In the genomic region with DNA sequence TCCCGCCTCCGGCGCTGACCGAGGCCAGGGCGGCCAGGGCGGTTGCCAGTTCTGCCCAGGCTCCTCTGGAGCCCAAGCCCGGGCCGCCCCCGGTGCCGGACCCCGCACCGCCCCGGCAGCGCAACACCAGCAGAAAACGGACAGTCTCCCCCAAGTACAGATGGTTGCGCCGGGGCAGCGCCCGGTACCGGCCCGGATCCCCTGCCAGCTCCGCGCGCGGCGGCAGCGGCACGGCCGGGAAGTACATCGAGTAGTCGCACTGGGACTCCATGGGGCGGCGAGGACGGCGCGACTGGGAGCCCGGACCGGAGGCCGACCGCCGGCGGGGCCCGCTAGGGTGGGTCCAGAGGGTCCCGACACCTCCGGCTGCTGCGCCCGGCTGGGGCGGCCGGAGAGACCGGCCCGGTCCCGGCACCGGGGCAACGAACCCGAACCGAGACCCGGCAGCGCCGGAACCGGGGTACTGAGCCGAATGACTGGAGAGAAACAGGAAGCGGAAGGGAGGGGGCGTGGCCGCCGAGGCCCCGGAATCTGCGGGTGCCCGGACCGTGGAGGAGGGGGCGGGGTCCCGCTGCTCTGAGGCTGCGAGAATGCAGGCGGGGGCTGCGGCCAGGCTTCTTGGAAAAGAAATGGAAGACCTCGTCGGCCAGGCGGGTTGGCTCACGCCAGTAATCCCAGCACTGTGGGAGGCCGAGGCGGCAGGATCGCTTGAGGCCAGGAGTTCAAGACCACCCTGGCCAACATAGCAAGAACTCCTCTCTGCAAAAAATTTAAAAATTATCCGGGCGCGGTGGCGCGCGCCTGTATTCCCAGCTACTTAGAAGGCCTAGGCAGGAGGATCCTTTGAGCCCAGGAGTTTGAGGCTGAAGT, we compare ENCODE assay signal across 8 cellular contexts. TPM values are rescaled to one million over a fixed set of nuclear protein-coding genes. Genes with fewer than 3 reads are reported as not detected.
DNase-seq lines count a peak whose midpoint lies in the region; ATAC-seq, FAIRE-seq and TF ChIP-seq lines count a peak whose summit lies in the region.

A gene with protein sequence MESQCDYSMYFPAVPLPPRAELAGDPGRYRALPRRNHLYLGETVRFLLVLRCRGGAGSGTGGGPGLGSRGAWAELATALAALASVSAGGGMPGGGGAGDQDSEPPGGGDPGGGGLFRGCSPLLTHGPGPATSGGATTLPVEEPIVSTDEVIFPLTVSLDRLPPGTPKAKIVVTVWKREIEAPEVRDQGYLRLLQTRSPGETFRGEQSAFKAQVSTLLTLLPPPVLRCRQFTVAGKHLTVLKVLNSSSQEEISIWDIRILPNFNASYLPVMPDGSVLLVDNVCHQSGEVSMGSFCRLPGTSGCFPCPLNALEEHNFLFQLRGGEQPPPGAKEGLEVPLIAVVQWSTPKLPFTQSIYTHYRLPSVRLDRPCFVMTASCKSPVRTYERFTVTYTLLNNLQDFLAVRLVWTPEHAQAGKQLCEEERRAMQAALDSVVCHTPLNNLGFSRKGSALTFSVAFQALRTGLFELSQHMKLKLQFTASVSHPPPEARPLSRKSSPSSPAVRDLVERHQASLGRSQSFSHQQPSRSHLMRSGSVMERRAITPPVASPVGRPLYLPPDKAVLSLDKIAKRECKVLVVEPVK (minus strand): TSS at position 495 of the 870 bp plus-strand sequence. CDS start 224 bp downstream, at position 271.

- WGBS in esophagus squamous epithelium, 2 donors, result 0 to 1% methylated on average over 11 to 27 of the region's 87 CpGs

- H3K27ac Mint-ChIP-seq in activated T-cell treated with anti-CD3 and anti-CD28 coated beads, Interleukin-2, amount 50 U/mL, for 72 hours, result peak within 1 kb of the TSS; percentile 95

- H3K36me3 ChIP-seq in KOPT-K1 (ENCODE audit: insufficient read depth, low read length) (peaks cover 41% of the 10 kb centered on the region), esophagus squamous epithelium (peaks cover 14 to 37% (median 22%) of the 10 kb centered on the region in 3 donors), muscle layer of duodenum (ENCODE audit: control insufficient read depth in 1 of 2, insufficient read depth in 2 of 2, low read length in 2 of 2) (peaks cover 19 to 34% of the 10 kb centered on the region in 2 donors)

- no peak for FAIRE-seq in D721Med (lab: Jason Lieb, UNC)

- TF ChIP-seq POLR2A in esophagus squamous epithelium (IDR thresholded peaks at IDR 0.05), result peak in 2 of 4 donors; percentile 45 to 60

- peak; percentile 99 for DNase-seq in D721Med (ENCODE audit: insufficient read length, low spot score)
- peak; percentile 92 for DNase-seq in RKO (ENCODE audit: low spot score)
- DNase-seq in activated T-cell treated with anti-CD3 and anti-CD28 coated beads, Interleukin-2, amount 50 U/mL, for 72 hours, result peak; percentile 96
- peak; percentile 44 for DNase-seq in esophagus squamous epithelium (lab: John Stamatoyannopoulos, UW)
- peak; percentile 90 for DNase-seq in stimulated activated CD8-positive, alpha-beta memory T cell treated with anti-CD3 and anti-CD28 coated beads, Interleukin-7, amount 100 ng/mL, for 24 hours (ENCODE audit: low read depth)

- intact Hi-C loops in esophagus squamous epithelium (cut with DNase I), result no loop called here

- peaks cover 1 to 6% of the 10 kb centered on the region in 2 donors for H3K36me3 Mint-ChIP-seq in activated T-cell treated with anti-CD3 and anti-CD28 coated beads, Interleukin-2, amount 50 U/mL, for 72 hours (ENCODE audit: insufficient read depth in 2 of 2)

- peaks cover 15 to 66% (median 34%) of the 10 kb centered on the region in 3 donors for H3K4me1 ChIP-seq in esophagus squamous epithelium
- H3K4me1 ChIP-seq in muscle layer of duodenum (ENCODE audit: control insufficient read depth in 1 of 2, insufficient read depth in 2 of 2, low read length in 2 of 2), result peaks cover 16 to 27% of the 10 kb centered on the region in 2 donors

- no peaks in the 10 kb centered on the region for H3K9me3 Mint-ChIP-seq in activated T-cell treated with anti-CD3 and anti-CD28 coated beads, Interleukin-2, amount 50 U/mL, for 72 hours

- H3K27ac ChIP-seq in KOPT-K1 (ENCODE audit: low read depth, low read length, poor library complexity, severe bottlenecking) (peak within 1 kb of the TSS; percentile 84), esophagus squamous epithelium (peak within 1 kb of the TSS; percentile 82 to 93 (median 90)), muscle layer of duodenum (ENCODE audit: low read length) (peak within 1 kb of the TSS; percentile 63)

- peak; percentile 79 for ATAC-seq in GM21723 (IDR thresholded peaks at IDR 0.05; ENCODE audit: unreplicated experiment)
- ATAC-seq in activated T-cell treated with anti-CD3 and anti-CD28 coated beads, Interleukin-2, amount 50 U/mL, for 72 hours (replicated peaks in 1 of 2), result peak; percentile 89 to 93

- H3K27me3 Mint-ChIP-seq in activated T-cell treated with anti-CD3 and anti-CD28 coated beads, Interleukin-2, amount 50 U/mL, for 72 hours (ENCODE audit: low read depth), result no peaks in the 10 kb centered on the region

- H3K4me3 ChIP-seq in esophagus squamous epithelium (peak within 1 kb of the TSS; percentile 51 to 98 (median 93)), muscle layer of duodenum (ENCODE audit: low read depth in 1 of 2, low read length in 2 of 2) (peak within 1 kb of the TSS; percentile 26 to 92)

- TF ChIP-seq CTCF in D721Med (IDR thresholded peaks at IDR 0.05; ENCODE audit: insufficient read depth, missing control alignments) (no peak), esophagus squamous epithelium (IDR thresholded peaks at IDR 0.05) (no peak)

- peaks cover 57% of the 10 kb centered on the region for H3K4me1 Mint-ChIP-seq in activated T-cell treated with anti-CD3 and anti-CD28 coated beads, Interleukin-2, amount 50 U/mL, for 72 hours (ENCODE audit: low read depth)

- H3K9me3 ChIP-seq in KOPT-K1 (ENCODE audit: insufficient read depth, low read length, poor library complexity, severe bottlenecking) (no peaks in the 10 kb centered on the region), esophagus squamous epithelium (no peaks in the 10 kb centered on the region), muscle layer of duodenum (ENCODE audit: control insufficient read depth in 1 of 2, low read length in 2 of 2) (no peaks in the 10 kb centered on the region)

- H3K27me3 ChIP-seq in esophagus squamous epithelium, result peaks cover 0 to 3% (median 0%) of the 10 kb centered on the region in 4 donors
- no peaks in the 10 kb centered on the region for H3K27me3 ChIP-seq in muscle layer of duodenum (ENCODE audit: low read depth, low read length)

- H3K4me3 Mint-ChIP-seq in activated T-cell treated with anti-CD3 and anti-CD28 coated beads, Interleukin-2, amount 50 U/mL, for 72 hours, result peak within 1 kb of the TSS; percentile 86 to 89

RNA-seq across cellular contexts. Expression of the gene that starts here (rescaled TPM):
- 10 to 100 TPM; 22.1 to 28.8 TPM for total RNA-seq in activated T-cell treated with anti-CD3 and anti-CD28 coated beads, Interleukin-2, amount 50 U/mL, for 72 hours
- 10 to 100 TPM in 3 of 4 donors, 1 to 10 TPM in 1; 9.3 to 20.2 (median 13.1) TPM for total RNA-seq in esophagus squamous epithelium

Comparison
In these comparisons a context has a peak if more than half of its experiments do, and no peak if none do; other contexts are left out.
1. Peak in every context shown above with its lines: DNase-seq, ATAC-seq, H3K4me3 ChIP-seq and H3K27ac ChIP-seq.
2. DNase-seq: peak in every context shown above with its lines; median percentile 99 in D721Med; 96 in activated T-cell treated with anti-CD3 and anti-CD28 coated beads, Interleukin-2, amount 50 U/mL, for 72 hours; 92 in RKO; 90 in stimulated activated CD8-positive, alpha-beta memory T cell treated with anti-CD3 and anti-CD28 coated beads, Interleukin-7, amount 100 ng/mL, for 24 hours; 44 in esophagus squamous epithelium.